ENCODE assay signal across 28 cellular contexts in the genomic region with DNA sequence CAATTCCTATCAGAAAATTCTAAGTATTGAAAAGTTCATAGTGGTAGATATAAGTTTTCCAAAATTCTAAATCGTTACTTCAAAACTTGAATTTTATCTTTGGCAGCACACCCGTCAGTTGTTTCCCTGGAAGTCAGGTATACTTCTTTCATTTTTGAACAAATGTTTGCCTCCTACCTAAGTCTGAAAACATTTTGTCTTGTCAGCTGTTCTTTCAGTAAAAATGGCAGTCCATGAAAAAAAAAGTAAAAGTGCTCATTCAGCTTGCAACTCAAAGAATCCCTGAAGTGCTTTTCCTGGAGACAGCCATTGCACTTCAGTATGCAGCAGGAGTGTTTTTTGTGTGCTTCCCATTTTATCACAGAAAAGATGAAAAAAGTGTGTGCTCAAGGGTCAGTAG.
"Had no signal": no experiment of that assay in that cellular context is flagged by ENCODE, and none has a peak within 500 bp of the region (broad histone marks: within the 10 kb centered on the region; RNA-seq: fewer than 3 reads in every experiment).

No MANE protein-coding gene starts in this region.

- DNase-seq: activated B cell treated with CpG ODN at 0.5 μM for 24 hours; activated CD4-positive, alpha-beta T cell treated with anti-CD3 and anti-CD28 coated beads for 48 hours; activated CD4-positive, alpha-beta T cell treated with anti-CD3 and anti-CD28 coated beads, Interleukin-2, amount 50 U/mL, for 1 hour; activated CD4-positive, alpha-beta T cell treated with anti-CD3 and anti-CD28 coated beads, Interleukin-2, amount 50 U/mL, for 48 hours; activated CD8-positive, alpha-beta memory T cell treated with anti-CD3 and anti-CD28 coated beads for 24 hours; activated CD8-positive, alpha-beta T cell treated with anti-CD3 and anti-CD28 coated beads for 36 hours; activated effector memory CD4-positive, alpha-beta T cell treated with Interleukin-2 at 50 U/mL for 16 hours; activated gamma-delta T cell treated with Interleukin-2 at 50 U/mL for 16 hours; activated naive CD4-positive, alpha-beta T cell treated with anti-CD3 and anti-CD28 coated beads, Interleukin-2, amount 50 U/mL, for 16 hours; activated naive CD4-positive, alpha-beta T cell treated with Interleukin-2 at 50 U/mL for 16 hours; activated T-cell treated with anti-CD3 and anti-CD28 coated beads, Interleukin-2, amount 50 U/mL, for 4 hours; amniotic stem cell; anterior cingulate cortex; brain microvascular endothelial cell; dorsolateral prefrontal cortex; effector memory CD4-positive, alpha-beta T cell; endodermal cell; foreskin fibroblast; head of caudate nucleus; T-helper 17 cell; T1000; WERI-Rb-1 had no signal

- H3K36me3 ChIP-seq: brain microvascular endothelial cell, WERI-Rb-1 had no signal

- H3K27ac ChIP-seq: brain microvascular endothelial cell, coronary artery, dorsolateral prefrontal cortex, WERI-Rb-1 had no signal

- ATAC-seq: activated CD4-positive, CD25-positive, alpha-beta regulatory T cell treated with anti-CD3 and anti-CD28 coated beads, Interleukin-2, amount 50 U/mL, for 24 hours; activated CD8-positive, alpha-beta T cell treated with anti-CD3 and anti-CD28 coated beads for 36 hours; activated T-cell treated with anti-CD3 and anti-CD28 coated beads, Interleukin-2, amount 50 U/mL, for 4 hours; activated T-helper 17 cell treated with anti-CD3 and anti-CD28 coated beads, Interleukin-2, amount 50 U/mL, for 72 hours; esophagus mucosa; T-helper 17 cell had no signal

- FAIRE-seq: astrocyte, bronchial epithelial cell had no signal

- H3K4me3 ChIP-seq: coronary artery, dorsolateral prefrontal cortex had no signal

- H3K27me3 ChIP-seq: brain microvascular endothelial cell, dorsolateral prefrontal cortex had no signal
